8 cellular contexts compared by ENCODE assay signal in the genomic region with DNA sequence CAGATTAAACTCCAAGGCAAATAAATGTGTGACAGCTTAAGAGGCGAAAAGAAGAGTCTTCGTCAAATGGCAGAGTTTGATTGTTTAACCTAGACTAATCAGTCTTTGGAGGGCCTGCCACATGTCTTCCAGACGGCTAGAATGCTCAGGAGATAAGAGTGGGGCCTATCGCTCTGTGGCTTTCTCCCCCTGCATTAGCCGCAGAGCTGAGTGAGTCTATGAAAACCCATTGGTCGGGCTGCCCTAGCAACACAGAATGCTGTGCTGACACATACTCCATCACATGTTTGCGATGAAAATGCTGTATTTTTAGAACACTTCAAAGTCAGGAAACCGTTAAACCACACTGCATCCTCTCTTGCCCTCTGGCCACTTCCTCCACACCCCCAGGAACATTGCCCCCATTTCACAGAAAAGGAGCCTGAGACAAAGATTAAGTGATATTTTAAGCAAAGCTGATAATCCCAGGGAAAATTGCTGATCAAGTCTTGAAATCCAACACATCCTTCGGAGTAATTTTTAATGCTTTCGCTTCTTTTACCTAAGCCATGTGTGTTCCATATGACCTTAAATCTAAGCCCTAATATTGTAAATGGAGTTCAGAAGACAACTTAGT.
DNase-seq lines count a peak whose midpoint lies in the region; ATAC-seq lines count a peak whose summit lies in the region.

No MANE protein-coding gene starts in this region.

- H3K4me1 Mint-ChIP-seq in activated T-helper 1 cell treated with anti-CD3 and anti-CD28 coated beads, Interleukin-12 subunit alpha, Interleukin-12 subunit beta, Interleukin-2, Interleukin-4 antibody, amounts not matched to agents 30 ng/mL and 10 ng/mL and 1 ng/mL, durations not matched to agents 14 hours and 24 hours and 36 hours (ENCODE audit: low read depth), result peaks cover 28% of the 10 kb centered on the region

- H3K27ac Mint-ChIP-seq in activated T-helper 1 cell treated with anti-CD3 and anti-CD28 coated beads, Interleukin-12 subunit alpha, Interleukin-12 subunit beta, Interleukin-2, Interleukin-4 antibody, amounts not matched to agents 30 ng/mL and 10 ng/mL and 1 ng/mL, durations not matched to agents 14 hours and 24 hours and 36 hours, result no peak overlapping the region

- peaks cover 71% of the 10 kb centered on the region for H3K36me3 Mint-ChIP-seq in activated T-helper 1 cell treated with anti-CD3 and anti-CD28 coated beads, Interleukin-12 subunit alpha, Interleukin-12 subunit beta, Interleukin-2, Interleukin-4 antibody, amounts not matched to agents 30 ng/mL and 10 ng/mL and 1 ng/mL, durations not matched to agents 14 hours and 24 hours and 36 hours (ENCODE audit: low read depth)

- intact Hi-C loops in activated T-helper 1 cell treated with anti-CD3 and anti-CD28 coated beads, Interleukin-12 subunit alpha, Interleukin-12 subunit beta, Interleukin-2, Interleukin-4 antibody, amounts not matched to agents 30 ng/mL and 10 ng/mL and 1 ng/mL, durations not matched to agents 14 hours and 24 hours and 36 hours (cut with micrococcal nuclease), result loop anchor here (1.0 to 10.0 kb wide), 5 partner anchors 28 to 866 kb away; a partner anchor contains a TSS
- intact Hi-C loops in left ventricle myocardium superior (cut with micrococcal nuclease), result no loop called here

- peak; percentile 92 for DNase-seq in NOMO-1 treated with dmso at 0.1 percent for 144 hours (lab: John Stamatoyannopoulos, UW; ENCODE audit: unreplicated experiment)
- peak; percentile 88 for DNase-seq in activated T-helper 1 cell treated with anti-CD3 and anti-CD28 coated beads, Interleukin-12 subunit alpha, Interleukin-12 subunit beta, Interleukin-2, Interleukin-4 antibody, amounts not matched to agents 30 ng/mL and 10 ng/mL and 1 ng/mL, durations not matched to agents 14 hours and 24 hours and 36 hours (ENCODE audit: low spot score)
- DNase-seq in left ventricle myocardium superior, result peak; percentile 61
- peak; percentile 72 for DNase-seq in stimulated activated CD8-positive, alpha-beta memory T cell treated with anti-CD3 and anti-CD28 coated beads, Interleukin-12 subunit alpha, Interleukin-12 subunit beta, amount 100 ng/mL, for 4 hours (ENCODE audit: low read depth)
- DNase-seq in NCI-H1092 treated with DMSO at 0.1 percent for 48 hours (lab: John Stamatoyannopoulos, UW), result no peak
- no peak for DNase-seq in NCI-H748 treated with DMSO at 0.1 percent for 48 hours (lab: John Stamatoyannopoulos, UW)

- peak; percentile 68 for ATAC-seq in GM18499 (IDR thresholded peaks at IDR 0.05; ENCODE audit: insufficient read depth, unreplicated experiment)
- ATAC-seq in HG02763 (IDR thresholded peaks at IDR 0.05; ENCODE audit: unreplicated experiment), result peak; percentile 80
- peak; percentile 83 for ATAC-seq in left ventricle myocardium superior

- H3K27me3 Mint-ChIP-seq in activated T-helper 1 cell treated with anti-CD3 and anti-CD28 coated beads, Interleukin-12 subunit alpha, Interleukin-12 subunit beta, Interleukin-2, Interleukin-4 antibody, amounts not matched to agents 30 ng/mL and 10 ng/mL and 1 ng/mL, durations not matched to agents 14 hours and 24 hours and 36 hours (ENCODE audit: insufficient read depth), result no peaks in the 10 kb centered on the region

- peaks cover 3% of the 10 kb centered on the region for H3K9me3 Mint-ChIP-seq in activated T-helper 1 cell treated with anti-CD3 and anti-CD28 coated beads, Interleukin-12 subunit alpha, Interleukin-12 subunit beta, Interleukin-2, Interleukin-4 antibody, amounts not matched to agents 30 ng/mL and 10 ng/mL and 1 ng/mL, durations not matched to agents 14 hours and 24 hours and 36 hours

- H3K4me3 Mint-ChIP-seq in activated T-helper 1 cell treated with anti-CD3 and anti-CD28 coated beads, Interleukin-12 subunit alpha, Interleukin-12 subunit beta, Interleukin-2, Interleukin-4 antibody, amounts not matched to agents 30 ng/mL and 10 ng/mL and 1 ng/mL, durations not matched to agents 14 hours and 24 hours and 36 hours, result no peak overlapping the region

Comparison
In these comparisons a context has a peak if more than half of its experiments do, and no peak if none do; other contexts are left out.
1. DNase-seq: peak in NOMO-1 treated with dmso at 0.1 percent for 144 hours (single experiment), activated T-helper 1 cell treated with anti-CD3 and anti-CD28 coated beads, Interleukin-12 subunit alpha, Interleukin-12 subunit beta, Interleukin-2, Interleukin-4 antibody, amounts not matched to agents 30 ng/mL and 10 ng/mL and 1 ng/mL, durations not matched to agents 14 hours and 24 hours and 36 hours (single experiment), left ventricle myocardium superior (single experiment) and stimulated activated CD8-positive, alpha-beta memory T cell treated with anti-CD3 and anti-CD28 coated beads, Interleukin-12 subunit alpha, Interleukin-12 subunit beta, amount 100 ng/mL, for 4 hours (single experiment); none in NCI-H1092 treated with DMSO at 0.1 percent for 48 hours (single experiment) and NCI-H748 treated with DMSO at 0.1 percent for 48 hours (single experiment).
2. Peak in every context shown above with its lines, with median percentiles within 50 percentile points of each other: ATAC-seq.